ENCODE assay signal across 8 cellular contexts in the genomic region with DNA sequence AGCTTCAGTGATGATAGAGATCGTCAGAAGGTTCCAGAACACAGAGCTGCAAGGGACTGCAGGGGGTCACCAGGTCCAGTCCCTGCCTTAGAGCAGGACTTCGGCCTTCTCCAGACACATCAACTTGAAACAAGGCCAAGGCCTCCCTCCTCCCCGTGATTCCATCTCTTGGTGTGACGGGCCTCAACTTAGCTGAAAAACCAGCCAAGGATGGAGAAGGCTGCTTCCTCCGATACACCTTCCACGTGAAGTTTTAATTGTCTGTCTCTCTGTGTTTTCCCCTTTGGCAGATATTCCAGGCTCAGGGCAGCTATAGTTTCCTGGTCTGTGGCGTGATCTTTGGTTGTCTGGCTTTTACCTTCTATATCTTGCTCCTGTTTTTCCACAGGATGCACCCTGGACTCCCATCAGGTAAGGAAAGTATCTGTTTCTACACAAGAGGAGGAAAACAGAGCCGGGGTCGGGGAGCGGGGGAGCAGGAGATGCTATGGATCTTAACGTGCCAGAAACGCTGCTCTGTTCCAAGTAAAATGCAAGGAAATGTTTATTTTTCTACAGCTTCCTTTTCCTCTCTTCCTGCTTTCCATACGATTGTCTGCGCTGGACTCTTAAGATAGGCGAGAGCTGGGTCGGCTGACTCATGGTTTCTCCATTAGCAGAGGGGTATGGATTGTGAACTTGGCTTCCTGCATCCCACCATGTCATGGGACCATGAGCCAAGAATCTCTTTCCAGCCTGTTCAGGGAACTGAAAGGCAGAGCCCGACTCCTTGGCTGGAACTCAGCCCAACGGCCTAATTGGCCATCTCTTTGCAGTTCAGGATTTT. TPM values are rescaled to one million over a fixed set of nuclear protein-coding genes. Genes with fewer than 3 reads are reported as not detected.
DNase-seq lines count a peak whose midpoint lies in the region; ATAC-seq lines count a peak whose summit lies in the region.

No MANE protein-coding gene starts in this region.

- ATAC-seq in stimulated activated naive CD8-positive, alpha-beta T cell treated with anti-CD3 and anti-CD28 coated beads, Interleukin-15, amount 100 ng/mL, for 72 hours = no peak
- ATAC-seq in GM21723 (IDR thresholded peaks at IDR 0.05; ENCODE audit: unreplicated experiment) = no peak
- no peak for ATAC-seq in GM18858 (IDR thresholded peaks at IDR 0.05; ENCODE audit: unreplicated experiment)
- ATAC-seq in GM19328 (IDR thresholded peaks at IDR 0.05; ENCODE audit: unreplicated experiment) = no peak

- H3K27ac Mint-ChIP-seq in stimulated activated naive CD8-positive, alpha-beta T cell treated with anti-CD3 and anti-CD28 coated beads, Interleukin-15, amount 100 ng/mL, for 72 hours = peak overlapping the region; percentile 17 to 64

- no peak overlapping the region for H3K4me3 Mint-ChIP-seq in stimulated activated naive CD8-positive, alpha-beta T cell treated with anti-CD3 and anti-CD28 coated beads, Interleukin-15, amount 100 ng/mL, for 72 hours

- H3K9me3 Mint-ChIP-seq in stimulated activated naive CD8-positive, alpha-beta T cell treated with anti-CD3 and anti-CD28 coated beads, Interleukin-15, amount 100 ng/mL, for 72 hours = no peaks in the 10 kb centered on the region

- peaks cover 58% of the 10 kb centered on the region for H3K4me1 Mint-ChIP-seq in stimulated activated naive CD8-positive, alpha-beta T cell treated with anti-CD3 and anti-CD28 coated beads, Interleukin-15, amount 100 ng/mL, for 72 hours

- DNase-seq in M059J (ENCODE audit: low read depth) = peak; percentile 80
- DNase-seq in cerebellar cortex (ENCODE audit: low spot score) = peak; percentile 69
- DNase-seq in kidney tubule cell (ENCODE audit: low spot score) = peak; percentile 80
- DNase-seq in stimulated activated naive CD8-positive, alpha-beta T cell treated with anti-CD3 and anti-CD28 coated beads, Interleukin-15, amount 100 ng/mL, for 72 hours = no peak
- DNase-seq in NCI-H2029 (lab: John Stamatoyannopoulos, UW) = no peak

- no peaks in the 10 kb centered on the region for H3K27me3 Mint-ChIP-seq in stimulated activated naive CD8-positive, alpha-beta T cell treated with anti-CD3 and anti-CD28 coated beads, Interleukin-15, amount 100 ng/mL, for 72 hours

RNA-seq across cellular contexts. Expression of a gene that starts 32.8 kb away (rescaled TPM):
- 13.7 and 21.1 TPM in 2 replicates for total RNA-seq in M059J (2014; rRNA removed; shearing (Covaris generic))

Comparison
In these comparisons a context has a peak if more than half of its experiments do, and no peak if none do; other contexts are left out.
1. DNase-seq: peak in M059J (single experiment), cerebellar cortex (single experiment) and kidney tubule cell (single experiment); none in stimulated activated naive CD8-positive, alpha-beta T cell treated with anti-CD3 and anti-CD28 coated beads, Interleukin-15, amount 100 ng/mL, for 72 hours (0 of 2) and NCI-H2029 (single experiment).